Comparison of ENCODE assay signal across 10 cellular contexts in genomic region chr2:17830053-17831034, GRCh38. TPM values are rescaled to one million over a fixed set of nuclear protein-coding genes. Genes with fewer than 3 reads are reported as not detected.
DNase-seq lines count a peak whose midpoint lies in the region; ATAC-seq, FAIRE-seq and TF ChIP-seq lines count a peak whose summit lies in the region.
"Had no signal": no experiment of that assay in that cellular context is flagged by ENCODE, and none has a peak within 500 bp of the region (broad histone marks: within the 10 kb centered on the region; RNA-seq: fewer than 3 reads in every experiment).

No MANE protein-coding gene starts in this region.

- no peak overlapping the region for H3K27ac ChIP-seq in HEK293 (ENCODE audit: extremely low read depth, low read depth, low read length)
- H3K27ac ChIP-seq in endothelial cell of umbilical vein (ENCODE audit: insufficient read depth, low read depth, low read length) = no peak overlapping the region
- H3K27ac ChIP-seq: ovary had no signal

- H3K27me3 ChIP-seq in endothelial cell of umbilical vein (ENCODE audit: control insufficient read depth in 2 of 2, insufficient read depth in 2 of 2, low read length in 2 of 2) = peaks cover 8 to 30% of the 10 kb centered on the region in 2 experiments
- H3K27me3 ChIP-seq: ovary had no signal

- no peaks in the 10 kb centered on the region for H3K9me3 ChIP-seq in HEK293 (ENCODE audit: control insufficient read depth, insufficient read depth, low read depth, low read length)
- H3K9me3 ChIP-seq in endothelial cell of umbilical vein (replicated peaks; ENCODE audit: control insufficient read depth, insufficient read depth, low read length) = no peaks in the 10 kb centered on the region
- H3K9me3 ChIP-seq: Caco-2, ovary had no signal

- TF ChIP-seq POLR2A in endothelial cell of umbilical vein (IDR thresholded peaks at IDR 0.05; ENCODE audit: low read depth, low read length) = no peak

- ATAC-seq in stimulated activated naive CD8-positive, alpha-beta T cell treated with anti-CD3 and anti-CD28 coated beads, Interleukin-15, amount 100 ng/mL, for 72 hours = peak; percentile 66

- H3K4me2 ChIP-seq in endothelial cell of umbilical vein (ENCODE audit: insufficient read depth, low read length) = peak overlapping the region; percentile 31

- H3K4me1 ChIP-seq in HEK293 (ENCODE audit: control insufficient read depth, insufficient read depth, low read length) = no peaks in the 10 kb centered on the region
- H3K4me1 ChIP-seq in endothelial cell of umbilical vein (ENCODE audit: control insufficient read depth, extremely low read depth, insufficient read depth, low read length) = no peaks in the 10 kb centered on the region
- H3K4me1 ChIP-seq: Caco-2 had no signal

- CTCF ChIA-PET in HEK293 (lab: Yijun Ruan, JAX) (interaction anchor here (0.6 to 2.5 kb wide), 19 partner anchors 8 to 1754 kb away, joined by 3 to 20 read pairs (median 3); no protein-coding TSS in a partner anchor), endothelial cell of umbilical vein (lab: Charles Lee) (interaction anchor here (0.9 to 5.5 kb wide), 11 partner anchors 9 to 185 kb away, joined by 3 to 24 read pairs (median 4); no protein-coding TSS in a partner anchor)

- peak; percentile 22 for DNase-seq in SKM-1 treated with dmso at 0.1 percent for 144 hours (lab: John Stamatoyannopoulos, UW; ENCODE audit: unreplicated experiment)
- no peak for DNase-seq in SKM-1 (lab: John Stamatoyannopoulos, UW; ENCODE audit: unreplicated experiment)
- peak; percentile 89 for DNase-seq in endothelial cell of umbilical vein (ENCODE audit: low read depth, low spot score)
- peak; percentile 80 for DNase-seq in medulla oblongata (ENCODE audit: extremely low spot score)
- DNase-seq in stimulated activated naive CD8-positive, alpha-beta T cell treated with anti-CD3 and anti-CD28 coated beads, Interleukin-15, amount 100 ng/mL, for 72 hours = peak; percentile 26 to 38

- H3K4me3 Mint-ChIP-seq in stimulated activated naive CD8-positive, alpha-beta T cell treated with anti-CD3 and anti-CD28 coated beads, Interleukin-15, amount 100 ng/mL, for 72 hours = peak overlapping the region in 1 of 2 donors; percentile 40

- no peaks in the 10 kb centered on the region for H3K9me1 ChIP-seq in endothelial cell of umbilical vein (replicated peaks; ENCODE audit: control insufficient read depth, extremely low read depth, insufficient read depth, low read length)

- TF ChIP-seq CTCF in HEK293 (tag by site-specific recombination; IDR thresholded peaks at IDR 0.05) (peak; percentile 96), LNCAP (IDR thresholded peaks at IDR 0.05) (peak; percentile 88), WI38 (IDR thresholded peaks at IDR 0.05; ENCODE audit: low read depth, low read length) (peak; percentile 90), endothelial cell of umbilical vein (IDR thresholded peaks at IDR 0.05; ENCODE audit: extremely low read depth in 1 of 2, insufficient read depth in 1 of 2, low read depth in 1 of 2, low read length in 2 of 2) (peak; percentile 95 to 98)

- no TSS peak for BruUV-seq in endothelial cell of umbilical vein (replicated peaks; lab: Mats Ljungman, UMichigan)

- no peak overlapping the region for H3K27ac Mint-ChIP-seq in stimulated activated naive CD8-positive, alpha-beta T cell treated with anti-CD3 and anti-CD28 coated beads, Interleukin-15, amount 100 ng/mL, for 72 hours

- H4K20me1 ChIP-seq in endothelial cell of umbilical vein (replicated peaks; ENCODE audit: control insufficient read depth, extremely low read depth, insufficient read depth, low read length) = no peaks in the 10 kb centered on the region

- peaks cover 69% of the 10 kb centered on the region for H3K27me3 Mint-ChIP-seq in stimulated activated naive CD8-positive, alpha-beta T cell treated with anti-CD3 and anti-CD28 coated beads, Interleukin-15, amount 100 ng/mL, for 72 hours

- H3K9me3 Mint-ChIP-seq in stimulated activated naive CD8-positive, alpha-beta T cell treated with anti-CD3 and anti-CD28 coated beads, Interleukin-15, amount 100 ng/mL, for 72 hours = peaks cover 0 to 7% of the 10 kb centered on the region in 2 donors

- FAIRE-seq in endothelial cell of umbilical vein (lab: Jason Lieb, UNC) = peak; percentile 86

- no peaks in the 10 kb centered on the region for H3K79me2 ChIP-seq in endothelial cell of umbilical vein (ENCODE audit: control insufficient read depth, insufficient read depth, low read length)

- peak overlapping the region; percentile 44 for H2AFZ ChIP-seq in endothelial cell of umbilical vein (ENCODE audit: low read depth, low read length)

- POLR2A ChIA-PET in HEK293 (lab: Yijun Ruan, JAX) = no interaction called here
- POLR2A ChIA-PET in endothelial cell of umbilical vein (lab: Charles Lee) = no interaction called here

- H3K4me3 ChIP-seq in HEK293 (ENCODE audit: low read depth, low read length) (no peak overlapping the region), WI38 (ENCODE audit: low read depth, low read length) (no peak overlapping the region), endothelial cell of umbilical vein (replicated peaks in 1 of 3; ENCODE audit: insufficient read depth in 1 of 3, low read depth in 1 of 3, low read length in 3 of 3) (no peak overlapping the region)
- H3K4me3 ChIP-seq: ovary had no signal

- intact Hi-C loops in endothelial cell of umbilical vein (cut with micrococcal nuclease) = loop anchor here (1.0 to 5.0 kb wide), 5 partner anchors 39 to 358 kb away; partner anchors contain the start of gene GEN1

- H3K9ac ChIP-seq in endothelial cell of umbilical vein (replicated peaks; ENCODE audit: extremely low read depth, insufficient read depth, low read length) = no peak overlapping the region

- dilution Hi-C loops in endothelial cell of umbilical vein (cut with MboI; ENCODE audit: extremely low pct_ligation_motif_present, low sequenced_read_pairs) = no loop called here

- peaks cover 7% of the 10 kb centered on the region for H3K4me1 Mint-ChIP-seq in stimulated activated naive CD8-positive, alpha-beta T cell treated with anti-CD3 and anti-CD28 coated beads, Interleukin-15, amount 100 ng/mL, for 72 hours

- H3K36me3 ChIP-seq in HEK293 (ENCODE audit: control insufficient read depth in 2 of 2, insufficient read depth in 1 of 2, low read length in 2 of 2) (no peaks in the 10 kb centered on the region), endothelial cell of umbilical vein (ENCODE audit: control insufficient read depth in 2 of 2, extremely low read depth in 1 of 2, insufficient read depth in 2 of 2, low read length in 2 of 2) (no peaks in the 10 kb centered on the region)
- H3K36me3 ChIP-seq: ovary had no signal

TF ChIP-seq in HEK293, 187 proteins besides CTCF, POLR2A, EP300 and RAD21 (continues in another document):
- TF ChIP-seq ZNF660 (tag by site-specific recombination; IDR thresholded peaks at IDR 0.05) = peak; percentile 53; the same call in 1 of the 2 replicates
- no peak for TF ChIP-seq SP2 (tag by site-specific recombination; IDR thresholded peaks at IDR 0.05)
- no peak for TF ChIP-seq ZSCAN4 (tag by site-specific recombination; IDR thresholded peaks at IDR 0.05)
- TF ChIP-seq KLF9 (tag by site-specific recombination; IDR thresholded peaks at IDR 0.05; ENCODE audit: low read depth) = no peak
- TF ChIP-seq ZNF155 (tag by site-specific recombination; IDR thresholded peaks at IDR 0.05) = no peak

TF ChIP-seq in endothelial cell of umbilical vein, 7 proteins besides CTCF, POLR2A, EP300 and RAD21:
- TF ChIP-seq POLR2AphosphoS5 (IDR thresholded peaks at IDR 0.05; ENCODE audit: insufficient read depth, low read depth, low read length) (no peak), MYC (IDR thresholded peaks at IDR 0.05; ENCODE audit: low read depth, low read length) (no peak), EZH2 (IDR thresholded peaks at IDR 0.05; ENCODE audit: borderline replicate concordance, low read depth, low read length, severe bottlenecking) (no peak), FOS (IDR thresholded peaks at IDR 0.05; ENCODE audit: borderline replicate concordance, insufficient read depth, low read length) (no peak), MAX (IDR thresholded peaks at IDR 0.05; ENCODE audit: insufficient read depth, insufficient read length) (no peak), GATA2 (IDR thresholded peaks at IDR 0.05; ENCODE audit: insufficient read depth, insufficient read length, low read depth, low read length) (no peak), JUN (IDR thresholded peaks at IDR 0.05; ENCODE audit: borderline replicate concordance, insufficient read depth, insufficient read length, low read depth) (no peak)

RNA-seq across cellular contexts. Expression of gene MSGN1, which starts 14.1 kb away (rescaled TPM):
- not detected in 2 replicates for total RNA-seq in endothelial cell of umbilical vein
- polyA plus RNA-seq in endothelial cell of umbilical vein = not detected in 2 replicates
- not detected in 2 replicates for polyA plus RNA-seq in endothelial cell of umbilical vein (2011; cell fraction: cytosol; rRNA removed)
- polyA plus RNA-seq in endothelial cell of umbilical vein (2011; cell fraction: nucleus; rRNA removed) = not detected in 2 replicates
- polyA plus RNA-seq in endothelial cell of umbilical vein (2012) = not detected in 2 replicates
- not detected in 2 replicates for polyA minus RNA-seq in endothelial cell of umbilical vein
- not detected for polyA minus RNA-seq in endothelial cell of umbilical vein (2011; cell fraction: cytosol; rRNA and poly(A)+ RNA removed)
- not detected in 2 replicates for polyA minus RNA-seq in endothelial cell of umbilical vein (2011; cell fraction: nucleus; rRNA and poly(A)+ RNA removed)
- total RNA-seq: Caco-2, ovary had no signal
- polyA plus RNA-seq: ovary had no signal

RNA-seq across cellular contexts. Expression of gene KCNS3, which starts 48.1 kb away (rescaled TPM):
- total RNA-seq in endothelial cell of umbilical vein = 1.5 and 2.4 TPM in 2 replicates
- 0.75 and 1.0 TPM in 2 replicates for polyA plus RNA-seq in endothelial cell of umbilical vein
- polyA plus RNA-seq in endothelial cell of umbilical vein (2011; cell fraction: cytosol; rRNA removed) = 0.75 and 0.77 TPM in 2 replicates
- polyA plus RNA-seq in endothelial cell of umbilical vein (2011; cell fraction: nucleus; rRNA removed) = 0.45 and 1.0 TPM in 2 replicates
- polyA plus RNA-seq in endothelial cell of umbilical vein (2012) = 0.48 and 0.52 TPM in 2 replicates
- 1.1 and 2.9 TPM in 2 replicates for polyA minus RNA-seq in endothelial cell of umbilical vein
- polyA minus RNA-seq in endothelial cell of umbilical vein (2011; cell fraction: cytosol; rRNA and poly(A)+ RNA removed) = not detected
- 1.3 and 1.8 TPM in 2 replicates for polyA minus RNA-seq in endothelial cell of umbilical vein (2011; cell fraction: nucleus; rRNA and poly(A)+ RNA removed)
